ENCODE assay signal across 20 cellular contexts in the genomic region with DNA sequence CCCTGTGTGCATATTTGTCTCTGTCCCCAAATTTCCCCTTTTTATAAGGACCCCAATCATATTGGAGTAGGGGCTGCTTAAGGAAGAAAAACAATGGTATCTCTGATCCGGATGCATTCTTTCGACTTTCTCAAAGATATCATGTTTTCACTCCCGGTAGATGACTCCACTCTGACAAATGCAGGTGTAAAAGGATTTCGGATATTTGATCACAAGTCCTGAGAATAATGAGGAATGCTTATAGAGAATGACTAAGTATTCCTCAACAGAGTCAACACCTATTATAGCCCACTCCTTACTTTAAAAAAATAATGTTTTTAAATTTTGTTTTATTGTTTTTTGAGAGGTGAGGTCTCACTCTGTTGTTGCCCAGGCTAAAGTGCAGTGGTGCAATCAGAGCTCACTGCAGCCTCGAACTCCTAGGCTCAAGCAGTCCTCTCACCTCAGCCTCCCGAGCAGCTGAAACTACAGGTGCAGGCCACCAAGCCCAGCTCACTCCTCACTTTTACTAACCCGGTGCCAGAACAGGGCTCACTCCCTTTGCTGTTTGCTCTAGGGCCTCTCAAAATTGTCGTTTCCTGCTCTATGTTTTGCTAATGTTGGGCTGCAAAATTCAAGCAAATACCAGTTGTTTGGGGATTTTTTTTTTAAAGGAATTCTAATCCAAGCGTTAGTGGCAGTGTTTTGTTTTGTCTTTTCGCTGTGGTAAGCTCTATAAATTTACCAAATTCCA. TPM values are rescaled to one million over a fixed set of nuclear protein-coding genes. Genes with fewer than 3 reads are reported as not detected.
DNase-seq lines count a peak whose midpoint lies in the region; ATAC-seq, FAIRE-seq and TF ChIP-seq lines count a peak whose summit lies in the region.
"Had no signal": no experiment of that assay in that cellular context is flagged by ENCODE, and none has a peak within 500 bp of the region (broad histone marks: within the 10 kb centered on the region; RNA-seq: fewer than 3 reads in every experiment).

No MANE protein-coding gene starts in this region.

- peak overlapping the region; percentile 88 for H3K27ac Mint-ChIP-seq in osteocyte (ENCODE audit: unreplicated experiment)

- no peaks in the 10 kb centered on the region for H3K27me3 Mint-ChIP-seq in osteocyte (ENCODE audit: unreplicated experiment)

- peaks cover 93% of the 10 kb centered on the region for H3K4me1 Mint-ChIP-seq in osteocyte (ENCODE audit: unreplicated experiment)

- H3K27ac ChIP-seq in HUES6 (ENCODE audit: low read depth, low read length) (peak overlapping the region; percentile 62; the same call in 1 of the 2 replicates), RWPE2 (ENCODE audit: poor library complexity, severe bottlenecking) (peak overlapping the region; percentile 59), epithelial cell of prostate (peak overlapping the region; percentile 28), lower lobe of right lung (no peak overlapping the region)

- no peak overlapping the region for H3K9ac ChIP-seq in HUES6 (ENCODE audit: low read length)

- no peak for FAIRE-seq in frontal cortex (lab: Jason Lieb, UNC)
- FAIRE-seq: K562 had no signal

- intact Hi-C loops in Right ventricle myocardium superior (cut with DNase I) (no loop called here), lower lobe of right lung (cut with DNase I) (no loop called here)

- H3K9me3 Mint-ChIP-seq in osteocyte (ENCODE audit: unreplicated experiment): no peaks in the 10 kb centered on the region

- H3K9me3 ChIP-seq in HUES6 (ENCODE audit: control insufficient read depth, insufficient read depth, low read depth, low read length): peaks cover 5% of the 10 kb centered on the region; the same call in 1 of the 2 replicates
- no peaks in the 10 kb centered on the region for H3K9me3 ChIP-seq in RWPE2 (ENCODE audit: severe bottlenecking)
- H3K9me3 ChIP-seq in lower lobe of right lung: no peaks in the 10 kb centered on the region

- peaks cover 78% of the 10 kb centered on the region for H3K36me3 Mint-ChIP-seq in osteocyte (ENCODE audit: unreplicated experiment)

- ATAC-seq in RWPE2 (ENCODE audit: low read depth): peak; percentile 37
- ATAC-seq in Right ventricle myocardium superior (ENCODE audit: poor library complexity): no peak
- ATAC-seq in lower lobe of right lung: no peak
- ATAC-seq: K562, Panc1 had no signal

- H3K27me3 ChIP-seq in HUES6 (ENCODE audit: control insufficient read depth, insufficient read depth, low read length): no peaks in the 10 kb centered on the region
- H3K27me3 ChIP-seq in RWPE2 (ENCODE audit: insufficient read depth, poor library complexity, severe bottlenecking): no peaks in the 10 kb centered on the region
- no peaks in the 10 kb centered on the region for H3K27me3 ChIP-seq in lower lobe of right lung (ENCODE audit: low read depth)

- DNase-seq in RWPE2 (ENCODE audit: low spot score): no peak
- DNase-seq in epithelial cell of prostate (ENCODE audit: low read depth, low spot score): no peak
- no peak for DNase-seq in osteocyte (ENCODE audit: extremely low spot score, unreplicated experiment)
- DNase-seq in Right ventricle myocardium superior: no peak
- no peak for DNase-seq in lower lobe of right lung
- no peak for DNase-seq in frontal cortex (ENCODE audit: low spot score in 2 of 2)
- DNase-seq in NCI-H1417 (lab: John Stamatoyannopoulos, UW): no peak
- DNase-seq: ACHN, C1 segment of cervical spinal cord, DMS79 treated with DMSO at 0.1 percent for 48 hours, H7, MV-4-11, NCI-H187, NCI-H2107, NCI-H226, NCI-H524 treated with DMSO at 0.1 percent for 48 hours had no signal

- H3K4me3 Mint-ChIP-seq in osteocyte (ENCODE audit: unreplicated experiment): peak overlapping the region; percentile 16

- H3K4me3 ChIP-seq in HUES6 (ENCODE audit: low read depth, low read length) (no peak overlapping the region), RWPE2 (ENCODE audit: severe bottlenecking) (no peak overlapping the region), lower lobe of right lung (no peak overlapping the region)
- H3K4me3 ChIP-seq: K562 had no signal

- H3K4me1 ChIP-seq in HUES6 (ENCODE audit: control insufficient read depth, insufficient read depth, low read length) (peaks cover 9% of the 10 kb centered on the region; the same call in 1 of the 2 replicates), RWPE2 (ENCODE audit: insufficient read depth, poor library complexity, severe bottlenecking) (peaks cover 39% of the 10 kb centered on the region), lower lobe of right lung (no peaks in the 10 kb centered on the region)

- H3K36me3 ChIP-seq in HUES6 (ENCODE audit: control insufficient read depth, insufficient read depth, low read length) (no peaks in the 10 kb centered on the region), RWPE2 (ENCODE audit: low read depth) (peaks cover 69% of the 10 kb centered on the region), lower lobe of right lung (no peaks in the 10 kb centered on the region)

- TF ChIP-seq CTCF in RWPE2 (IDR thresholded peaks at IDR 0.05; ENCODE audit: poor library complexity, severe bottlenecking): no peak
- no peak for TF ChIP-seq CTCF in osteocyte (IDR thresholded peaks at IDR 0.05)
- no peak for TF ChIP-seq CTCF in lower lobe of right lung (IDR thresholded peaks at IDR 0.05)

RNA-seq across cellular contexts. Expression of a gene that starts 24.6 kb away (rescaled TPM):
- total RNA-seq in osteocyte (3,389 and 3,403 TPM in 2 replicates), Right ventricle myocardium superior (9.4 TPM), lower lobe of right lung (56.1 TPM), frontal cortex (1.6 TPM)
- total RNA-seq: SK-MEL-5 had no signal

Comparison
In these comparisons a context has a peak if more than half of its experiments do, and no peak if none do; other contexts are left out.
1. RNA of a gene that starts 24.6 kb away (total RNA-seq): 3,389 to 3,403 TPM in osteocyte; 56.1 TPM in lower lobe of right lung (single experiment), 9.4 TPM in Right ventricle myocardium superior (single experiment) and 1.6 TPM in frontal cortex (single experiment); every median in the first group is over 10 times any median in the second.